Comparison of ENCODE assay signal across 30 cellular contexts in genomic region chr2:77127345-77127744, GRCh38.
"Had no signal": no experiment of that assay in that cellular context is flagged by ENCODE, and none has a peak within 500 bp of the region (broad histone marks: within the 10 kb centered on the region; RNA-seq: fewer than 3 reads in every experiment).

No MANE protein-coding gene starts in this region.

- H2AFZ ChIP-seq: neural progenitor cell, parathyroid adenoma had no signal

- H3K27me3 Mint-ChIP-seq: naive B cell; naive thymus-derived CD8-positive, alpha-beta T cell; progenitor cell of endocrine pancreas; stimulated activated memory B cell treated with anti-CD40 and anti-IgM and Interleukin-4, amounts not matched to agents 10 μg/mL and 1 μg/mL and 100 μg/mL, for 72 hours; stimulated activated naive CD8-positive, alpha-beta T cell treated with anti-CD3 and anti-CD28 coated beads, Interleukin-15, Interleukin-2, amounts not matched to agents 100 ng/mL and 50 ng/mL, for 24 hours had no signal

- H3K4me2 ChIP-seq: neural progenitor cell, smooth muscle cell had no signal

- ATAC-seq: naive thymus-derived CD8-positive, alpha-beta T cell; psoas muscle; right cardiac atrium; sciatic nerve; stimulated activated memory B cell treated with anti-CD40 and anti-IgM and Interleukin-4, amounts not matched to agents 10 μg/mL and 1 μg/mL and 100 μg/mL, for 72 hours had no signal

- H3K27me3 ChIP-seq: neural progenitor cell, ovary, spleen, stomach, thyroid gland, tibial nerve, upper lobe of left lung, vagina had no signal

- H3K4me1 ChIP-seq: neural progenitor cell, parathyroid adenoma, psoas muscle, spleen, stomach, thyroid gland, tibial nerve, upper lobe of left lung, vagina had no signal

- H3K79me2 ChIP-seq: parathyroid adenoma had no signal

- H3K9me3 Mint-ChIP-seq: neural progenitor cell had no signal

- DNase-seq: naive B cell; naive thymus-derived CD8-positive, alpha-beta T cell; occipital lobe; ovary; psoas muscle; right cardiac atrium; spleen; stimulated activated CD4-positive, alpha-beta T cell treated with anti-CD3 and anti-CD28 coated beads, Interleukin-12 subunit alpha, Interleukin-12 subunit beta, amount 100 ng/mL, for 4 hours; stimulated activated CD4-positive, alpha-beta T cell treated with anti-CD3 and anti-CD28 coated beads, Interleukin-1b, Interleukin-23, amount 100 ng/mL, for 48 hours; stimulated activated CD4-positive, alpha-beta T cell treated with anti-CD3 and anti-CD28 coated beads, Interleukin-4, amount 100 ng/mL, for 1 hour; stimulated activated CD4-positive, alpha-beta T cell treated with anti-CD3 and anti-CD28 coated beads, Interleukin-4, amount 100 ng/mL, for 4 hours; stimulated activated CD8-positive, alpha-beta memory T cell treated with anti-CD3 and anti-CD28 coated beads, Interleukin-4, amount 100 ng/mL, for 48 hours; stimulated activated naive CD4-positive, alpha-beta T cell; stomach; thyroid gland; trophoblast cell; upper lobe of left lung had no signal

- H3K4me3 Mint-ChIP-seq: naive B cell; naive thymus-derived CD8-positive, alpha-beta T cell; nephron; neural progenitor cell; stimulated activated memory B cell treated with anti-CD40 and anti-IgM and Interleukin-4, amounts not matched to agents 10 μg/mL and 1 μg/mL and 100 μg/mL, for 72 hours; stimulated activated naive CD8-positive, alpha-beta T cell treated with anti-CD3 and anti-CD28 coated beads, Interleukin-15, Interleukin-2, amounts not matched to agents 100 ng/mL and 50 ng/mL, for 24 hours had no signal

- H3K4me1 Mint-ChIP-seq: naive B cell; naive thymus-derived CD8-positive, alpha-beta T cell; nephron; stimulated activated memory B cell treated with anti-CD40 and anti-IgM and Interleukin-4, amounts not matched to agents 10 μg/mL and 1 μg/mL and 100 μg/mL, for 72 hours had no signal

- H3K9me3 ChIP-seq: ovary, psoas muscle, stomach, thyroid gland, tibial nerve, upper lobe of left lung, vagina had no signal

- H3K27ac ChIP-seq: neural progenitor cell, ovary, parathyroid adenoma, psoas muscle, skin epidermis, spleen, stomach, thoracic aorta, thyroid gland, tibial nerve, upper lobe of left lung, vagina had no signal

- H3K27ac Mint-ChIP-seq: naive B cell; naive thymus-derived CD8-positive, alpha-beta T cell; nephron; neural progenitor cell; progenitor cell of endocrine pancreas; stimulated activated memory B cell treated with anti-CD40 and anti-IgM and Interleukin-4, amounts not matched to agents 10 μg/mL and 1 μg/mL and 100 μg/mL, for 72 hours; stimulated activated naive CD8-positive, alpha-beta T cell treated with anti-CD3 and anti-CD28 coated beads, Interleukin-15, Interleukin-2, amounts not matched to agents 100 ng/mL and 50 ng/mL, for 24 hours had no signal

- H3K36me3 ChIP-seq: neural progenitor cell, ovary, spleen, stomach, thoracic aorta, thyroid gland, tibial nerve, upper lobe of left lung, vagina had no signal

- H3K9ac ChIP-seq: neural progenitor cell, parathyroid adenoma had no signal

- FAIRE-seq: urothelium cell line had no signal

- H3K36me3 Mint-ChIP-seq: naive B cell; naive thymus-derived CD8-positive, alpha-beta T cell; stimulated activated memory B cell treated with anti-CD40 and anti-IgM and Interleukin-4, amounts not matched to agents 10 μg/mL and 1 μg/mL and 100 μg/mL, for 72 hours had no signal

- H3K4me3 ChIP-seq: neural progenitor cell, ovary, psoas muscle, skin epidermis, smooth muscle cell, spleen, stomach, thoracic aorta, thyroid gland, tibial nerve, upper lobe of left lung, vagina had no signal
